Comparison of ENCODE assay signal across 8 cellular contexts in genomic region chr3:195909294-195909644, GRCh38. TPM values are rescaled to one million over a fixed set of nuclear protein-coding genes. Genes with fewer than 3 reads are reported as not detected.
DNase-seq lines count a peak whose midpoint lies in the region; ATAC-seq, FAIRE-seq and TF ChIP-seq lines count a peak whose summit lies in the region.

No MANE protein-coding gene starts in this region.

- H3K9me3 ChIP-seq in A673 (ENCODE audit: low read depth, low read length, poor library complexity, severe bottlenecking) = no peaks in the 10 kb centered on the region
- H3K9me3 ChIP-seq in keratinocyte (ENCODE audit: control insufficient read depth, low read depth, low read length) = no peaks in the 10 kb centered on the region
- H3K9me3 ChIP-seq in uterus = no peaks in the 10 kb centered on the region

- H3K4me3 ChIP-seq in A673 (ENCODE audit: low read depth, low read length, poor library complexity, severe bottlenecking) (peak overlapping the region; percentile 62), keratinocyte (ENCODE audit: control insufficient read depth in 2 of 3, extremely low read depth in 1 of 3, insufficient read depth in 2 of 3, low read depth in 1 of 3, low read length in 3 of 3) (peak overlapping the region; percentile 55 to 76 (median 62)), uterus (peak overlapping the region; percentile 43 to 75)

- H3K27ac ChIP-seq in A673 (ENCODE audit: low read depth, low read length, poor library complexity, severe bottlenecking) = no peak overlapping the region
- H3K27ac ChIP-seq in keratinocyte (ENCODE audit: control insufficient read depth, insufficient read depth, low read length) = peak overlapping the region; percentile 26
- H3K27ac ChIP-seq in uterus = peak overlapping the region; percentile 51 to 73

- H2AFZ ChIP-seq in keratinocyte (ENCODE audit: control insufficient read depth, low read length) = no peak overlapping the region

- H4K20me1 ChIP-seq in keratinocyte (ENCODE audit: control insufficient read depth, extremely low read depth, insufficient read depth, low read length) = peaks cover 11% of the 10 kb centered on the region

- H3K4me3 Mint-ChIP-seq in WTC11 = 0 out of 2 replicates have a peak overlapping the region, but pooled peaks have one; percentile 34

- peaks cover 9% of the 10 kb centered on the region; the same call in 1 of the 2 replicates for H3K27me3 Mint-ChIP-seq in WTC11 (ENCODE audit: low read depth)

- CTCF ChIA-PET in A673 (lab: Charles Lee) (interaction anchor here (0.5 to 0.6 kb wide), 2 partner anchors 15 to 55 kb away, joined by 4 to 6 read pairs; no protein-coding TSS in a partner anchor), WTC11 (lab: Charles Lee) (interaction anchor here (0.6 to 4.0 kb wide), 4 partner anchors 14 to 53 kb away, joined by 4 to 76 read pairs (median 11); no protein-coding TSS in a partner anchor)

- BruUV-seq in A673 (replicated peaks; lab: Mats Ljungman, UMichigan) = no TSS peak

- peak; percentile 23 for ATAC-seq in GM18909 (IDR thresholded peaks at IDR 0.05; ENCODE audit: poor library complexity, unreplicated experiment)
- ATAC-seq in HG03139 (IDR thresholded peaks at IDR 0.05; ENCODE audit: unreplicated experiment) = peak; percentile 16
- peak; percentile 21 for ATAC-seq in WTC11

- peaks cover 27% of the 10 kb centered on the region for H3K4me1 ChIP-seq in A673 (ENCODE audit: insufficient read depth, low read length, poor library complexity, severe bottlenecking)
- peaks cover 70% of the 10 kb centered on the region for H3K4me1 ChIP-seq in keratinocyte (ENCODE audit: control insufficient read depth, extremely low read depth, insufficient read depth, low read length)
- H3K4me1 ChIP-seq in uterus = peaks cover 0 to 18% of the 10 kb centered on the region in 2 donors

- peaks cover 43% of the 10 kb centered on the region for H3K79me2 ChIP-seq in keratinocyte (ENCODE audit: control insufficient read depth, insufficient read depth, low read length)

- H3K27ac Mint-ChIP-seq in WTC11 = no peak overlapping the region

- H3K36me3 ChIP-seq in A673 (ENCODE audit: insufficient read depth, low read length, poor library complexity, severe bottlenecking) (no peaks in the 10 kb centered on the region), keratinocyte (ENCODE audit: control insufficient read depth in 2 of 2, extremely low read depth in 1 of 2, insufficient read depth in 2 of 2, low read length in 2 of 2) (no peaks in the 10 kb centered on the region), uterus (no peaks in the 10 kb centered on the region)

- POLR2A ChIA-PET in A673 (lab: Charles Lee; ENCODE audit: low non-redundant PET) = no interaction called here
- POLR2A ChIA-PET in WTC11 (lab: Charles Lee) = no interaction called here

- dilution Hi-C loops in keratinocyte (cut with MboI; ENCODE audit: extremely low pct_ligation_motif_present, low sequenced_read_pairs) = no loop called here

- peaks cover 39% of the 10 kb centered on the region for H3K4me1 Mint-ChIP-seq in WTC11

- no peak overlapping the region for H3K4me2 ChIP-seq in keratinocyte (ENCODE audit: control insufficient read depth, extremely low read depth, insufficient read depth, low read depth, low read length)

- no peak for TF ChIP-seq CTCF in A673 (conservative IDR thresholded peaks at IDR 0.05; ENCODE audit: low read depth, low read length)
- no peak for TF ChIP-seq CTCF in WTC11 (IDR thresholded peaks at IDR 0.05)
- no peak for TF ChIP-seq CTCF in keratinocyte (optimal IDR thresholded peaks at IDR 0.05 in 1 of 3, IDR thresholded peaks at IDR 0.05 in 1 of 3, conservative IDR thresholded peaks at IDR 0.05 in 1 of 3; ENCODE audit: extremely low read depth in 1 of 3, insufficient read depth in 2 of 3, low read length in 3 of 3)
- TF ChIP-seq CTCF in uterus (IDR thresholded peaks at IDR 0.05) = no peak

- no peaks in the 10 kb centered on the region for H3K9me3 Mint-ChIP-seq in WTC11

- FAIRE-seq in keratinocyte (lab: Jason Lieb, UNC) = no peak

- no peaks in the 10 kb centered on the region for H3K36me3 Mint-ChIP-seq in WTC11

- intact Hi-C loops in A673 (cut with micrococcal nuclease; ENCODE audit: unreplicated experiment) (no loop called here), uterus (cut with DNase I; ENCODE audit: low total_unique reads) (no loop called here)

- TF ChIP-seq POLR2A in uterus (IDR thresholded peaks at IDR 0.05) = no peak

- H3K27me3 ChIP-seq in A673 (replicated peaks; ENCODE audit: insufficient read depth, low read depth, low read length, poor library complexity) (no peaks in the 10 kb centered on the region), keratinocyte (ENCODE audit: control insufficient read depth, extremely low read depth, insufficient read depth, low read length) (no peaks in the 10 kb centered on the region), uterus (no peaks in the 10 kb centered on the region)

- peak overlapping the region; percentile 71 for H3K9ac ChIP-seq in keratinocyte (ENCODE audit: control insufficient read depth, extremely low read depth, insufficient read depth, low read length)

- peaks cover 3% of the 10 kb centered on the region for H3K9me1 ChIP-seq in keratinocyte (ENCODE audit: control insufficient read depth, extremely low read depth, insufficient read depth, low read length)

- DNase-seq in A673 (ENCODE audit: low spot score) = peak; percentile 48
- DNase-seq in WTC11 (ENCODE audit: low spot score) = no peak
- no peak for DNase-seq in keratinocyte (ENCODE audit: low read depth, low spot score)
- no peak for DNase-seq in uterus
- no peak for DNase-seq in COR-L47 (lab: John Stamatoyannopoulos, UW)
- DNase-seq in NCI-H526 treated with DMSO at 0.1 percent for 48 hours (lab: John Stamatoyannopoulos, UW) = no peak

TF ChIP-seq in WTC11, 78 proteins besides CTCF, POLR2A, EP300 and RAD21:
- TF ChIP-seq ARID4B (CRISPR knock-in tag; IDR thresholded peaks at IDR 0.05; ENCODE audit: borderline replicate concordance) = no peak
- 0 out of 2 replicates have a peak, but pooled peaks have one; percentile 25 for TF ChIP-seq KAT7 (CRISPR knock-in tag; IDR thresholded peaks at IDR 0.05; ENCODE audit: borderline replicate concordance)

RNA-seq across cellular contexts. Expression of gene TNK2, which starts 0.9 kb away (rescaled TPM):
- total RNA-seq in A673 (2021) (18.2 and 24.4 TPM in 2 replicates), WTC11 (2021) (58.4 to 65.1 TPM (median 61.6 TPM) in 3 replicates), uterus (10 to 100 TPM in 3 of 4 donors, 1 to 10 TPM in 1; 6.1 to 81.2 (median 24.4) TPM)
- 10.6 to 21.4 TPM (median 15.8 TPM) in 3 replicates for polyA plus RNA-seq in keratinocyte
- polyA plus RNA-seq in keratinocyte (2011; ENCODE audit: low read depth) = 17.1 TPM
- 4.4 and 10.0 TPM in 2 replicates for polyA plus RNA-seq in keratinocyte (2011; cell fraction: cytosol; rRNA removed)
- 56.7 and 70.6 TPM in 2 replicates for polyA plus RNA-seq in keratinocyte (2011; cell fraction: nucleus; rRNA removed)
- 23.7 and 30.5 TPM in 2 replicates for polyA plus RNA-seq in keratinocyte (2012; ENCODE audit: low replicate concordance)
- 24.1 to 62.9 TPM (median 26.8 TPM) in 3 replicates for polyA minus RNA-seq in keratinocyte
- 24.0 TPM for polyA minus RNA-seq in keratinocyte (2011; cell fraction: cytosol; rRNA and poly(A)+ RNA removed)
- 27.1 and 33.3 TPM in 2 replicates for polyA minus RNA-seq in keratinocyte (2011; cell fraction: nucleus; rRNA and poly(A)+ RNA removed)
